In genomic region chr17:59521465-59522126, GRCh38 we compare ENCODE assay signal across 8 cellular contexts. TPM values are rescaled to one million over a fixed set of nuclear protein-coding genes. Genes with fewer than 3 reads are reported as not detected.
DNase-seq lines count a peak whose midpoint lies in the region; ATAC-seq and TF ChIP-seq lines count a peak whose summit lies in the region.

No MANE protein-coding gene starts in this region.

- H2AFZ ChIP-seq in KMS-11 (ENCODE audit: low read depth) = peak overlapping the region; percentile 70

- peak; percentile 44 for DNase-seq in DMS114 treated with DMSO at 0.1 percent for 48 hours (lab: John Stamatoyannopoulos, UW; ENCODE audit: unreplicated experiment)
- DNase-seq in SKM-1 (lab: John Stamatoyannopoulos, UW; ENCODE audit: unreplicated experiment) = peak; percentile 17
- DNase-seq in activated naive CD4-positive, alpha-beta T cell treated with anti-CD3 and anti-CD28 coated beads, Interleukin-2, amount 50 U/mL, for 16 hours = peak; percentile 58
- DNase-seq in Right ventricle myocardium inferior (ENCODE audit: missing footprints) = no peak
- DNase-seq in renal cortical epithelial cell (ENCODE audit: low read depth) = peak; percentile 44
- no peak for DNase-seq in middle frontal gyrus (ENCODE audit: extremely low spot score, low spot score)

- H3K4me3 ChIP-seq in KMS-11 (IDR thresholded peaks at IDR 0.05; ENCODE audit: insufficient read depth, low read depth, low read length) = no peak overlapping the region

- no peaks in the 10 kb centered on the region for H3K27me3 ChIP-seq in KMS-11 (ENCODE audit: insufficient read depth, low read depth)

- peak; percentile 98 for TF ChIP-seq CTCF in KMS-11 (conservative IDR thresholded peaks at IDR 0.05; ENCODE audit: low read depth, low read length)

- no peaks in the 10 kb centered on the region for H4K20me1 ChIP-seq in KMS-11 (ENCODE audit: insufficient read depth)

- H3K9ac ChIP-seq in KMS-11 = no peak overlapping the region

- H3K36me3 ChIP-seq in KMS-11 (ENCODE audit: insufficient read depth) = no peaks in the 10 kb centered on the region

- intact Hi-C loops in Right ventricle myocardium inferior (cut with DNase I) = loop anchor here (5.0 kb wide), 1 partner anchor 199 kb away; no protein-coding TSS in a partner anchor

- H3K4me2 ChIP-seq in KMS-11 = peak overlapping the region; percentile 44

- peaks cover 5% of the 10 kb centered on the region for H3K4me1 ChIP-seq in KMS-11 (ENCODE audit: low read depth, poor library complexity, severe bottlenecking)

- no peaks in the 10 kb centered on the region for H3K79me2 ChIP-seq in KMS-11 (ENCODE audit: insufficient read depth, low read depth)

- no peak overlapping the region for H3K27ac ChIP-seq in KMS-11

- ATAC-seq in Right ventricle myocardium inferior (peak; percentile 63), HG03039 (IDR thresholded peaks at IDR 0.05; ENCODE audit: unreplicated experiment) (no peak)

RNA-seq across cellular contexts. Expression of gene DHX40, which starts 43.8 kb away (rescaled TPM):
- 18.0 TPM for total RNA-seq in Right ventricle myocardium inferior
- total RNA-seq in renal cortical epithelial cell = 88.2 and 127 TPM in 2 replicates

Comparison
In these comparisons a context has a peak if more than half of its experiments do, and no peak if none do; other contexts are left out.
1. DNase-seq: peak in DMS114 treated with DMSO at 0.1 percent for 48 hours (single experiment), SKM-1 (single experiment), activated naive CD4-positive, alpha-beta T cell treated with anti-CD3 and anti-CD28 coated beads, Interleukin-2, amount 50 U/mL, for 16 hours (single experiment) and renal cortical epithelial cell (single experiment); none in Right ventricle myocardium inferior (single experiment) and middle frontal gyrus (single experiment).